ENCODE assay signal across 24 cellular contexts in the genomic region with DNA sequence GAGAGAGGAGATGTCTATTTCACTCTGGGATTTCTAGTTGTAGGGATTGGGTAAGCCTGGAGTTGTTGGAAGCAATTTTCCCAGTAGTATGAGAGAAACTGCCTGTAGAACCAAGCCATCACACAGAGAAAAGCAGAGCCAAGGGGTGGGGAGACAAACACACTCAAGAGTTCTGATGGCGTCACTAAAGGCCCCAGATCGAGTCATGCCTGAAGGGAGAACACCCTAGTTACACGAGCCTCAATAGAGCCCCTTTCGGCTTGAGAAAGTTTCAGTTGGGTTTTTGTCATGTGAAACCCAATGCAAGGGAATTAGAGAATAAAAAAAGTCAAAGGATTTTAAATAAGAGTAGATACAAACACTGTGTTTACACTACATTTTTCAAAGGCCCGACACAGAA.
"Had no signal": no experiment of that assay in that cellular context is flagged by ENCODE, and none has a peak within 500 bp of the region (broad histone marks: within the 10 kb centered on the region; RNA-seq: fewer than 3 reads in every experiment).

No MANE protein-coding gene starts in this region.

- H3K27me3 ChIP-seq: heart right ventricle, right lobe of liver, testis, tibial nerve, upper lobe of right lung, vagina had no signal

- H2AFZ ChIP-seq: parathyroid adenoma had no signal

- ATAC-seq: heart right ventricle; left lobe of liver; mucosa of descending colon; natural killer cell; right lobe of liver; stimulated activated naive B cell treated with anti-CD40 and anti-IgM and Interleukin-4, amounts not matched to agents 10 μg/mL and 1 μg/mL and 100 μg/mL, for 72 hours; stimulated activated naive CD8-positive, alpha-beta T cell treated with anti-CD3 and anti-CD28 coated beads, Interleukin-15, amount 100 ng/mL, for 72 hours; upper lobe of right lung had no signal

- DNase-seq: effector memory CD4-positive, alpha-beta T cell; foreskin melanocyte; heart right ventricle; hypothalamus; kidney glomerular epithelial cell; mammary epithelial cell; mucosa of descending colon; natural killer cell; occipital lobe; right lobe of liver; spleen; stimulated activated CD4-positive, alpha-beta T cell treated with anti-CD3 and anti-CD28 coated beads, Interleukin-15, amount 100 ng/mL, for 24 hours; stimulated activated CD4-positive, alpha-beta T cell treated with anti-CD3 and anti-CD28 coated beads, Interleukin-1b, Interleukin-23, amount 100 ng/mL, for 48 hours; stimulated activated CD4-positive, alpha-beta T cell treated with anti-CD3 and anti-CD28 coated beads, Interleukin-4, amount 100 ng/mL, for 24 hours; stimulated activated naive B cell treated with anti-CD40 and anti-IgM and Interleukin-4, amounts not matched to agents 10 μg/mL and 1 μg/mL and 100 μg/mL, for 72 hours; stimulated activated naive CD8-positive, alpha-beta T cell treated with anti-CD3 and anti-CD28 coated beads, Interleukin-15, amount 100 ng/mL, for 72 hours; testis; upper lobe of right lung had no signal

- H3K4me1 Mint-ChIP-seq: natural killer cell; stimulated activated naive B cell treated with anti-CD40 and anti-IgM and Interleukin-4, amounts not matched to agents 10 μg/mL and 1 μg/mL and 100 μg/mL, for 72 hours; stimulated activated naive CD8-positive, alpha-beta T cell treated with anti-CD3 and anti-CD28 coated beads, Interleukin-15, amount 100 ng/mL, for 72 hours had no signal

- H3K27ac Mint-ChIP-seq: natural killer cell; stimulated activated naive B cell treated with anti-CD40 and anti-IgM and Interleukin-4, amounts not matched to agents 10 μg/mL and 1 μg/mL and 100 μg/mL, for 72 hours had no signal

- H3K79me2 ChIP-seq: parathyroid adenoma had no signal

- H3K36me3 ChIP-seq: heart right ventricle, prostate gland, right lobe of liver, spleen, tibial nerve, upper lobe of right lung, vagina had no signal

- H3K4me3 Mint-ChIP-seq: natural killer cell; stimulated activated naive B cell treated with anti-CD40 and anti-IgM and Interleukin-4, amounts not matched to agents 10 μg/mL and 1 μg/mL and 100 μg/mL, for 72 hours; stimulated activated naive CD8-positive, alpha-beta T cell treated with anti-CD3 and anti-CD28 coated beads, Interleukin-15, amount 100 ng/mL, for 72 hours had no signal

- H3K4me3 ChIP-seq: heart right ventricle, mucosa of descending colon, prostate gland, right lobe of liver, spleen, testis, tibial nerve, upper lobe of right lung, vagina had no signal

- H3K27ac ChIP-seq: epithelial cell of prostate, heart right ventricle, parathyroid adenoma, prostate gland, right lobe of liver, spleen, testis, tibial nerve, upper lobe of right lung, vagina had no signal

- H3K4me1 ChIP-seq: parathyroid adenoma, prostate gland, right lobe of liver, spleen, testis, tibial nerve, upper lobe of right lung, vagina had no signal

- H3K9ac ChIP-seq: parathyroid adenoma had no signal

- H3K9me3 ChIP-seq: prostate gland, right lobe of liver, testis had no signal
